1 cellular context compared by ENCODE assay signal in genomic region chr4:8428288-8429097, GRCh38.
TF ChIP-seq lines count a peak whose summit lies in the region.

No MANE protein-coding gene starts in this region.

TF ChIP-seq in A549, 52 proteins besides CTCF, POLR2A, EP300 and RAD21 (continued from another document):
- TF ChIP-seq REST (IDR thresholded peaks at IDR 0.05): no peak
- 0 out of 3 replicates have a peak, but pooled peaks have one; percentile 31 for TF ChIP-seq BCL3 (IDR thresholded peaks at IDR 0.05)
- TF ChIP-seq ZSCAN20 (CRISPR knock-in tag; IDR thresholded peaks at IDR 0.05): no peak
- no peak for TF ChIP-seq TP53 (CRISPR knock-in tag; IDR thresholded peaks at IDR 0.05)
- no peak for TF ChIP-seq SMC3 (IDR thresholded peaks at IDR 0.05)
- no peak for TF ChIP-seq CEBPB (IDR thresholded peaks at IDR 0.05)
- TF ChIP-seq MAX (IDR thresholded peaks at IDR 0.05): peak; percentile 41; the same call in 1 of the 2 replicates
- TF ChIP-seq ZFP36 (IDR thresholded peaks at IDR 0.05; ENCODE audit: borderline replicate concordance, partially characterized antibody): no peak
- TF ChIP-seq HDAC2 (IDR thresholded peaks at IDR 0.05): no peak
